In the genomic region with DNA sequence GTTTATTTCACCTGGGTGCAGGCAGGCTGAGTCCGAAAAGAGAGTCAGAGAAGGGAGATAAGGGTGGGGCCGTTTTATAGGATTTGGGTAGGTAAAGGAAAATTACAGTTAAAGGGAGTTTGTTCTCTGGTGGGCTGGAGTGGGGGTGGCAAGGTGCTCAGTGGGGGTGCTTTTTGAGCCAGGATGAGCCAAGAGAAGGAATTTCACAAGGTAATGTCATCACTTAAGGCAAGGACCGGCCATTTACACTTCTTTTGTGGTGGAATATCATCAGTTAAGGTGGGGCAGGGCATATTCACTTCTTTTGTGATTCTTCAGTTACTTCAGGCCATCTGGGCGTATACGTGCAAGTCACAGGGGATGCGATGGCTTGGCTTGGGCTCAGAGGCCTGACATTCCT, we compare ENCODE assay signal across 13 cellular contexts. TPM values are rescaled to one million over a fixed set of nuclear protein-coding genes. Genes with fewer than 3 reads are reported as not detected.
DNase-seq lines count a peak whose midpoint lies in the region; ATAC-seq and TF ChIP-seq lines count a peak whose summit lies in the region.
"Not testable (repeated sequence)": the region's sequence is repeated elsewhere in the genome, so short reads cannot be mapped to it uniquely, and the experiment has no call there.
"Had no signal": no experiment of that assay in that cellular context is flagged by ENCODE, and none has a peak within 500 bp of the region (broad histone marks: within the 10 kb centered on the region; RNA-seq: fewer than 3 reads in every experiment).

No MANE protein-coding gene starts in this region.

- not testable (repeated sequence) for H3K36me3 ChIP-seq in GM23338 (ENCODE audit: insufficient read depth); NT2/D1 (ENCODE audit: insufficient read depth, insufficient read length, low read length); endodermal cell (ENCODE audit: control insufficient read depth, insufficient read depth, low read length); neural progenitor cell
- H3K36me3 ChIP-seq in HUES48 (ENCODE audit: control insufficient read depth, insufficient read depth, low read length) (peaks cover 33% of the 10 kb centered on the region), iPS DF 6.9 (ENCODE audit: control insufficient read depth, insufficient read depth, low read length) (peaks cover 12% of the 10 kb centered on the region; the same call in 1 of the 2 replicates)

- H3K36me3 Mint-ChIP-seq in GM23338 (ENCODE audit: low read depth): peaks cover 85% of the 10 kb centered on the region
- peaks cover 21% of the 10 kb centered on the region for H3K36me3 Mint-ChIP-seq in endodermal cell (ENCODE audit: low read depth)
- H3K36me3 Mint-ChIP-seq in neural progenitor cell: not testable (repeated sequence)

- H3K4me2 ChIP-seq in GM23338: peak overlapping the region; percentile 72
- peak overlapping the region; percentile 39 for H3K4me2 ChIP-seq in neural progenitor cell

- not testable (repeated sequence) for H3K9me2 ChIP-seq in GM23338 (ENCODE audit: insufficient read depth)

- ATAC-seq in GM23338: not testable (repeated sequence)

- peak overlapping the region; percentile 98 for H3K27ac Mint-ChIP-seq in GM23338
- H3K27ac Mint-ChIP-seq in endodermal cell: peak overlapping the region; percentile 96
- H3K27ac Mint-ChIP-seq in neural progenitor cell: not testable (repeated sequence)

- not testable (repeated sequence) for DNase-seq in GM23338 (ENCODE audit: low spot score); NT2/D1 (ENCODE audit: low read depth, low spot score); iPS DF 6.9 (ENCODE audit: low read depth, low spot score); neural progenitor cell (ENCODE audit: low spot score)
- peak; percentile 70 for DNase-seq in endodermal cell

- not testable (repeated sequence) for H3K9me3 Mint-ChIP-seq in GM23338, endodermal cell
- H3K9me3 Mint-ChIP-seq in neural progenitor cell: peaks cover 13% of the 10 kb centered on the region

- H3K9ac ChIP-seq in HUES48 (ENCODE audit: low read depth, low read length) (peak overlapping the region; percentile 93), NT2/D1 (ENCODE audit: insufficient read length, low read depth) (peak overlapping the region; percentile 61)
- H3K9ac ChIP-seq in endodermal cell (ENCODE audit: extremely low read depth, low read length, poor library complexity, severe bottlenecking); neural progenitor cell: not testable (repeated sequence)

- 17 to 51% methylated on average over 2 to 3 of the region's 6 CpGs for WGBS in endodermal cell (ENCODE audit: insufficient coverage in 1 of 2, insufficient read length in 1 of 2), 2 experiments
- no CpG with 5 or more reads among the region's 6 CpGs for WGBS in iPS DF 6.9 (ENCODE audit: insufficient coverage, insufficient read length)

- H3K4me3 Mint-ChIP-seq in GM23338: peak overlapping the region; percentile 86
- H3K4me3 Mint-ChIP-seq in endodermal cell: peak overlapping the region; percentile 71
- not testable (repeated sequence) for H3K4me3 Mint-ChIP-seq in neural progenitor cell

- not testable (repeated sequence) for H3F3A ChIP-seq in GM23338 (replicated peaks; ENCODE audit: low read depth)
- H3F3A ChIP-seq in neural progenitor cell (ENCODE audit: low read depth): peaks cover 17% of the 10 kb centered on the region

- H4K20me1 ChIP-seq in GM23338 (replicated peaks; ENCODE audit: insufficient read depth); neural progenitor cell (ENCODE audit: low read depth): not testable (repeated sequence)

- not testable (repeated sequence) for H3K27me3 ChIP-seq in GM23338 (ENCODE audit: insufficient read depth); HUES48 (ENCODE audit: control insufficient read depth, insufficient read depth, low read length); NT2/D1 (ENCODE audit: insufficient read depth, insufficient read length); endodermal cell (ENCODE audit: control insufficient read depth, insufficient read depth, low read length, poor library complexity, severe bottlenecking); iPS DF 6.9 (ENCODE audit: control insufficient read depth, insufficient read depth, low read length)
- H3K27me3 ChIP-seq in neural progenitor cell: peaks cover 50% of the 10 kb centered on the region

- not testable (repeated sequence) for H3K9me3 ChIP-seq in HUES48 (ENCODE audit: control insufficient read depth, insufficient read depth, low read length); endodermal cell (ENCODE audit: control insufficient read depth, low read length); iPS DF 6.9 (ENCODE audit: control insufficient read depth, insufficient read depth, low read length); iPS-18c (ENCODE audit: control insufficient read depth, insufficient read depth, low read length); neural progenitor cell (ENCODE audit: low read depth)
- H3K9me3 ChIP-seq in NT2/D1 (ENCODE audit: insufficient read depth, low read length): peaks cover 12% of the 10 kb centered on the region; the same call in 1 of the 2 replicates

- TF ChIP-seq CTCF in GM23338 (conservative IDR thresholded peaks at IDR 0.05; ENCODE audit: low read depth in 2 of 2); endodermal cell (conservative IDR thresholded peaks at IDR 0.05); neural progenitor cell (IDR thresholded peaks at IDR 0.05): not testable (repeated sequence)

- H3K4me1 Mint-ChIP-seq in GM23338: peaks cover 90% of the 10 kb centered on the region
- peaks cover 84% of the 10 kb centered on the region for H3K4me1 Mint-ChIP-seq in endodermal cell
- peaks cover 36% of the 10 kb centered on the region for H3K4me1 Mint-ChIP-seq in neural progenitor cell

- peaks cover 47% of the 10 kb centered on the region for H3K27me3 Mint-ChIP-seq in GM23338 (ENCODE audit: insufficient read depth, low read depth, poor library complexity)
- not testable (repeated sequence) for H3K27me3 Mint-ChIP-seq in endodermal cell (ENCODE audit: insufficient read depth); neural progenitor cell (ENCODE audit: insufficient read depth, low read depth)

- H3K4me1 ChIP-seq in GM23338 (ENCODE audit: insufficient read depth) (peaks cover 11% of the 10 kb centered on the region), HUES48 (ENCODE audit: control insufficient read depth, insufficient read depth, low read length) (peaks cover 23% of the 10 kb centered on the region), neural progenitor cell (peaks cover 30% of the 10 kb centered on the region)
- not testable (repeated sequence) for H3K4me1 ChIP-seq in NT2/D1 (ENCODE audit: insufficient read depth, insufficient read length); endodermal cell (ENCODE audit: control insufficient read depth, insufficient read depth, low read length); iPS DF 6.9 (ENCODE audit: control insufficient read depth, insufficient read depth, low read length)

- H2AFZ ChIP-seq in GM23338; neural progenitor cell (replicated peaks): not testable (repeated sequence)

- peaks cover 51% of the 10 kb centered on the region for H3K79me2 ChIP-seq in GM23338 (replicated peaks; ENCODE audit: insufficient read depth)
- H3K79me2 ChIP-seq in neural progenitor cell (ENCODE audit: low read depth): not testable (repeated sequence)

- H3K27ac ChIP-seq in GM23338 (ENCODE audit: low read depth) (peak overlapping the region; percentile 100), HUES48 (ENCODE audit: low read depth, low read length) (peak overlapping the region; percentile 99), iPS DF 6.9 (ENCODE audit: low read length) (peak overlapping the region; percentile 13)
- not testable (repeated sequence) for H3K27ac ChIP-seq in endodermal cell (ENCODE audit: low read depth, low read length); neural progenitor cell

- H3K4me3 ChIP-seq in GM23338 (peak overlapping the region; percentile 91), HUES48 (ENCODE audit: low read depth, low read length) (peak overlapping the region; percentile 50), NT2/D1 (ENCODE audit: insufficient read length, low read depth) (peak overlapping the region; percentile 9), endodermal cell (ENCODE audit: low read length) (peak overlapping the region; percentile 5), iPS DF 6.9 (ENCODE audit: low read length) (peak overlapping the region; percentile 8; the same call in 1 of the 2 replicates), iPS-18c (ENCODE audit: insufficient read depth, low read depth, low read length) (peak overlapping the region; percentile 26; the same call in 1 of the 2 replicates)
- not testable (repeated sequence) for H3K4me3 ChIP-seq in neural progenitor cell

TF ChIP-seq in GM23338, 12 proteins besides CTCF, POLR2A, EP300 and RAD21:
- TF ChIP-seq CREB1 (CRISPR knock-in tag; IDR thresholded peaks at IDR 0.05; ENCODE audit: low read depth) (peak; percentile 14; the same call in 1 of the 2 replicates), NANOG (IDR thresholded peaks at IDR 0.05; ENCODE audit: borderline replicate concordance) (peak; percentile 61), POLR2AphosphoS5 (IDR thresholded peaks at IDR 0.05; ENCODE audit: low read depth) (peak; percentile 33; the same call in 1 of the 2 replicates)

RNA-seq across cellular contexts. Expression of gene SCGB3A2, which starts 8.6 kb away (rescaled TPM):
- 27.0 and 36.1 TPM in 2 replicates for total RNA-seq in GM23338 (2014; rRNA removed; shearing (Covaris generic))
- polyA plus RNA-seq in GM23338 (2016; fragmentation: Nextera tagmentation; extraction: Ambion mirVana): 251 and 256 TPM in 2 replicates
- total RNA-seq in endodermal cell (10 to 100 TPM in 1 of 2 donors, 1 to 10 TPM in 1; 1.1 to 18.7 TPM), neural progenitor cell (ENCODE audit: low replicate concordance) (not detected in 2 replicates)
- 5.1 TPM for polyA plus RNA-seq in endodermal cell (2013, experiment 1 of 2)
- polyA plus RNA-seq in endodermal cell (2013, experiment 2 of 2): 2.2 TPM
- total RNA-seq: CD4-positive, alpha-beta T cell; CD8-positive, alpha-beta memory T cell; G401; HFFc6 had no signal
- polyA plus RNA-seq: A549; CD8-positive, alpha-beta memory T cell had no signal

RNA-seq across cellular contexts. Expression of gene C5orf46, which starts 36.4 kb away (rescaled TPM):
- total RNA-seq in GM23338 (2014; rRNA removed; shearing (Covaris generic)): not detected in 2 replicates
- 0.40 and 0.42 TPM in 2 replicates for polyA plus RNA-seq in GM23338 (2016; fragmentation: Nextera tagmentation; extraction: Ambion mirVana)
- total RNA-seq in endodermal cell: not detected
- polyA plus RNA-seq in endodermal cell (2013, experiment 1 of 2): 0.78 TPM
- polyA plus RNA-seq in endodermal cell (2013, experiment 2 of 2): not detected
- total RNA-seq in neural progenitor cell (ENCODE audit: low replicate concordance): not detected in 2 replicates
- total RNA-seq: CD4-positive, alpha-beta T cell; CD8-positive, alpha-beta memory T cell; G401; HFFc6 had no signal
- polyA plus RNA-seq: A549; CD14-positive monocyte; CD8-positive, alpha-beta memory T cell had no signal

RNA-seq across cellular contexts. Expression of gene SPINK1, which starts 38.4 kb away (rescaled TPM):
- not detected in 2 replicates for total RNA-seq in GM23338 (2014; rRNA removed; shearing (Covaris generic))
- 0.82 and 0.90 TPM in 2 replicates for polyA plus RNA-seq in GM23338 (2016; fragmentation: Nextera tagmentation; extraction: Ambion mirVana)
- total RNA-seq in endodermal cell (not detected), neural progenitor cell (ENCODE audit: low replicate concordance) (not detected in 2 replicates)
- 1.0 TPM for polyA plus RNA-seq in endodermal cell (2013, experiment 1 of 2)
- 1.7 TPM for polyA plus RNA-seq in endodermal cell (2013, experiment 2 of 2)
- total RNA-seq: CD4-positive, alpha-beta T cell; CD8-positive, alpha-beta memory T cell; G401; HFFc6 had no signal
- polyA plus RNA-seq: CD14-positive monocyte; CD8-positive, alpha-beta memory T cell had no signal
